21 cellular contexts compared by ENCODE assay signal in the genomic region with DNA sequence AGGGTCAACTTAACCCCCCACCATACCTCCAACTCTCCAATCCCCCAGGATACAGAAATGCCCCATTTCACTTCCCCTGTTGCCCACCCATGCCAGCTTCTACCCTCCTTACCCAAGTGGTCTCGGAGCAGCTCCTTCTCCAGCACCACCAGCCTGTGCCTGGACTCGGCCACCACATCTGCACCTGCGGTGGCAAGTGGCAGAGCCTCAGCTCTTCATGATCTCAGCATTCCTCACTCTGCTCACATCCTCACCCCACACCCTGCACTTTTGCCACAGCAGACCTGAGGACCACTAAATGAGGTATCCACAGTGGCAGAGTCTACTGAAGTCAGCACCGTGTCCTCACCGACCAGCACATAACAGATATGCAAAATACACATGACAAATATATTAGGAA. TPM values are rescaled to one million over a fixed set of nuclear protein-coding genes. Genes with fewer than 3 reads are reported as not detected.
"Had no signal": no experiment of that assay in that cellular context is flagged by ENCODE, and none has a peak within 500 bp of the region (broad histone marks: within the 10 kb centered on the region; RNA-seq: fewer than 3 reads in every experiment).

No MANE protein-coding gene starts in this region.

- H3K9me3 ChIP-seq: esophagus squamous epithelium, gastroesophageal sphincter, left lung, sigmoid colon had no signal

- H3K27ac ChIP-seq: esophagus squamous epithelium, gastroesophageal sphincter, left lung, neural progenitor cell, sigmoid colon, skin epidermis had no signal

- H3K4me1 ChIP-seq: neural progenitor cell, sigmoid colon had no signal

- DNase-seq: effector memory CD8-positive, alpha-beta T cell; esophagus squamous epithelium; foreskin fibroblast; glutamatergic neuron; islet precursor cell; left lung; mesenchymal stem cell; midbrain; occipital lobe; sigmoid colon; stimulated activated CD4-positive, alpha-beta T cell treated with anti-CD3 and anti-CD28 coated beads, Interleukin-12 subunit alpha, Interleukin-12 subunit beta, amount 100 ng/mL, for 4 hours; stimulated activated naive CD4-positive, alpha-beta T cell treated with Interleukin-2 at 50 U/mL for 16 hours had no signal

- H3K36me3 ChIP-seq: esophagus squamous epithelium, gastroesophageal sphincter, left lung, neural progenitor cell, sigmoid colon had no signal

- H3K27me3 Mint-ChIP-seq: dendritic cell treated with granulocyte-macrophage colony-stimulating factor and Interleukin-4, amounts not matched to agents 40 ng/mL and 50 ng/mL, for 4 days had no signal

- H3K36me3 Mint-ChIP-seq: natural killer cell treated with Interleukin-12 subunit alpha and Interleukin-12 subunit beta and Interleukin-15 and Interleukin-18, amount 100 ng/mL, for 72 hours; neural progenitor cell had no signal

- H3K27me3 ChIP-seq: esophagus squamous epithelium, gastroesophageal sphincter, left lung, neural progenitor cell, sigmoid colon had no signal

- H3K4me3 ChIP-seq: esophagus squamous epithelium, gastroesophageal sphincter, left lung, lung, neural progenitor cell, sigmoid colon, skin epidermis had no signal

- H3K4me3 Mint-ChIP-seq: dendritic cell treated with granulocyte-macrophage colony-stimulating factor and Interleukin-4, amounts not matched to agents 40 ng/mL and 50 ng/mL, for 4 days; effector memory CD8-positive, alpha-beta T cell; natural killer cell treated with Interleukin-12 subunit alpha and Interleukin-12 subunit beta and Interleukin-15 and Interleukin-18, amount 100 ng/mL, for 72 hours; neural progenitor cell had no signal

- FAIRE-seq: colon, urothelium cell line had no signal

- H3K4me1 Mint-ChIP-seq: neural progenitor cell had no signal

- ATAC-seq: effector memory CD8-positive, alpha-beta T cell; gastroesophageal sphincter; natural killer cell treated with Interleukin-12 subunit alpha and Interleukin-12 subunit beta and Interleukin-15 and Interleukin-18, amount 100 ng/mL, for 72 hours had no signal

- H3K9me3 Mint-ChIP-seq: dendritic cell treated with granulocyte-macrophage colony-stimulating factor and Interleukin-4, amounts not matched to agents 40 ng/mL and 50 ng/mL, for 4 days; effector memory CD8-positive, alpha-beta T cell; natural killer cell treated with Interleukin-12 subunit alpha and Interleukin-12 subunit beta and Interleukin-15 and Interleukin-18, amount 100 ng/mL, for 72 hours; neural progenitor cell had no signal

- H3K27ac Mint-ChIP-seq: effector memory CD8-positive, alpha-beta T cell; natural killer cell treated with Interleukin-12 subunit alpha and Interleukin-12 subunit beta and Interleukin-15 and Interleukin-18, amount 100 ng/mL, for 72 hours; neural progenitor cell had no signal

RNA-seq across cellular contexts. Expression of a gene that starts 9.5 kb away (rescaled TPM):
- total RNA-seq: epithelial cell of proximal tubule, left lung, occipital lobe had no signal

RNA-seq across cellular contexts. Expression of a gene that starts 46.0 kb away (rescaled TPM):
- total RNA-seq: epithelial cell of proximal tubule; natural killer cell treated with Interleukin-12 subunit alpha and Interleukin-12 subunit beta and Interleukin-15 and Interleukin-18, amount 100 ng/mL, for 72 hours had no signal
